Comparison of ENCODE assay signal across 11 cellular contexts in genomic region chr1:109864960-109865611, GRCh38. TPM values are rescaled to one million over a fixed set of nuclear protein-coding genes. Genes with fewer than 3 reads are reported as not detected.
A peak's percentile ranks its signal among the peaks of the same experiment; 100 is the strongest.
DNase-seq lines count a peak whose midpoint lies in the region; ATAC-seq and TF ChIP-seq lines count a peak whose summit lies in the region.
"Had no signal": no experiment of that assay in that cellular context is flagged by ENCODE, and none has a peak within 500 bp of the region (broad histone marks: within the 10 kb centered on the region; RNA-seq: fewer than 3 reads in every experiment).

No MANE protein-coding gene starts in this region.

- 29 to 32% methylated on average over 11 of the region's 11 CpGs for WGBS in tibial nerve, 2 donors

- H3K9me3 Mint-ChIP-seq in MCF 10A (ENCODE audit: unreplicated experiment) = peaks cover 5% of the 10 kb centered on the region
- H3K9me3 Mint-ChIP-seq in neural crest cell = peaks cover 12% of the 10 kb centered on the region

- no peak overlapping the region for H3K27ac Mint-ChIP-seq in MCF 10A (ENCODE audit: low read depth, unreplicated experiment)
- peak overlapping the region; percentile 31 for H3K27ac Mint-ChIP-seq in neural crest cell (ENCODE audit: unreplicated experiment)

- H3K4me1 ChIP-seq in breast epithelium = peaks cover 0 to 5% of the 10 kb centered on the region in 2 donors
- H3K4me1 ChIP-seq in tibial nerve = peaks cover 0 to 25% (median 12%) of the 10 kb centered on the region in 4 donors

- no peaks in the 10 kb centered on the region for H3K36me3 Mint-ChIP-seq in MCF 10A (ENCODE audit: insufficient read depth, unreplicated experiment)
- peaks cover 3% of the 10 kb centered on the region for H3K36me3 Mint-ChIP-seq in neural crest cell (ENCODE audit: low read depth)

- no peaks in the 10 kb centered on the region for H3K36me3 ChIP-seq in breast epithelium
- H3K36me3 ChIP-seq in tibial nerve = no peaks in the 10 kb centered on the region
- H3K36me3 ChIP-seq: adrenal gland had no signal

- H3K9me3 ChIP-seq in breast epithelium = no peaks in the 10 kb centered on the region
- no peaks in the 10 kb centered on the region for H3K9me3 ChIP-seq in tibial nerve
- H3K9me3 ChIP-seq: adrenal gland had no signal

- no peak for TF ChIP-seq POLR2A in breast epithelium (IDR thresholded peaks at IDR 0.05)
- TF ChIP-seq POLR2A in tibial nerve (IDR thresholded peaks at IDR 0.05) = no peak

- POLR2A ChIA-PET in MCF 10A (lab: Yijun Ruan, JAX) = no interaction called here

- H3K4me1 Mint-ChIP-seq in MCF 10A (ENCODE audit: insufficient read depth, unreplicated experiment) (no peaks in the 10 kb centered on the region), neural crest cell (peaks cover 18% of the 10 kb centered on the region)

- intact Hi-C loops in breast epithelium (cut with DNase I; ENCODE audit: low total_unique reads) = no loop called here
- intact Hi-C loops in MCF 10A (cut with micrococcal nuclease) = no loop called here

- DNase-seq in breast epithelium (ENCODE audit: low spot score in 2 of 2) (peak in 1 of 2 donors; percentile 49), MCF 10A (ENCODE audit: unreplicated experiment) (no peak), fibroblast of pulmonary artery (ENCODE audit: low read depth) (peak; percentile 65), neural crest cell (ENCODE audit: low read depth, low spot score) (no peak), tibial nerve (ENCODE audit: low spot score in 2 of 2) (peak in 1 of 2 donors; percentile 60), NCI-H128 (lab: John Stamatoyannopoulos, UW; ENCODE audit: unreplicated experiment) (no peak)
- DNase-seq: 8988T, NCI-H2029 had no signal

- H3K4me3 Mint-ChIP-seq in MCF 10A (ENCODE audit: unreplicated experiment) = no peak overlapping the region
- no peak overlapping the region for H3K4me3 Mint-ChIP-seq in neural crest cell

- CTCF ChIA-PET in MCF 10A (lab: Yijun Ruan, JAX) = interaction anchor here (0.5 to 1.4 kb wide), 2 partner anchors 12 to 120 kb away, joined by 3 read pairs; partner anchors contain the start of gene AHCYL1

- H3K4me3 ChIP-seq in breast epithelium (peak overlapping the region in 1 of 3 donors; percentile 1), fibroblast of pulmonary artery (replicated peaks; ENCODE audit: low read depth, low read length) (no peak overlapping the region), tibial nerve (no peak overlapping the region)
- H3K4me3 ChIP-seq: adrenal gland had no signal

- no TSS peak for BruUV-seq in MCF 10A (replicated peaks; lab: Mats Ljungman, UMichigan)

- peak in 1 of 2 donors; percentile 51 for TF ChIP-seq EP300 in tibial nerve (IDR thresholded peaks at IDR 0.05)

- TF ChIP-seq CTCF in breast epithelium (IDR thresholded peaks at IDR 0.05) (no peak), MCF 10A (IDR thresholded peaks at IDR 0.05; ENCODE audit: unreplicated experiment) (no peak), fibroblast of pulmonary artery (IDR thresholded peaks at IDR 0.05; ENCODE audit: low read length, missing control alignments) (no peak), neural crest cell (conservative IDR thresholded peaks at IDR 0.05) (no peak), tibial nerve (IDR thresholded peaks at IDR 0.05) (no peak)

- no peak for ATAC-seq in GM21576 (IDR thresholded peaks at IDR 0.05; ENCODE audit: unreplicated experiment)
- ATAC-seq in GM18502 (IDR thresholded peaks at IDR 0.05; ENCODE audit: poor library complexity, unreplicated experiment) = no peak

- peak overlapping the region; percentile 76 to 80 for H3K27ac ChIP-seq in breast epithelium
- peak overlapping the region; percentile 14 to 71 (median 50) for H3K27ac ChIP-seq in tibial nerve

- H3K27me3 ChIP-seq in breast epithelium (no peaks in the 10 kb centered on the region), tibial nerve (no peaks in the 10 kb centered on the region)
- H3K27me3 ChIP-seq: adrenal gland had no signal

- H3K27me3 Mint-ChIP-seq in MCF 10A (ENCODE audit: insufficient read depth, unreplicated experiment) = peaks cover 5% of the 10 kb centered on the region
- H3K27me3 Mint-ChIP-seq in neural crest cell (ENCODE audit: low read depth) = no peaks in the 10 kb centered on the region

RNA-seq across cellular contexts. Expression of gene CSF1, which starts 45.6 kb away (rescaled TPM):
- total RNA-seq in breast epithelium = 10 to 100 TPM; 28.2 to 54.7 (median 54.4) TPM
- 6.3 and 11.7 TPM in 2 replicates for total RNA-seq in MCF 10A (2022)
- 16.0 and 17.9 TPM in 2 replicates for total RNA-seq in neural crest cell
- 100 to 1,000 TPM in 2 of 4 donors, 10 to 100 TPM in 2; 66.8 to 124 (median 90.8) TPM for total RNA-seq in tibial nerve
